1 cellular context compared by ENCODE assay signal in genomic region chr1:6261615-6261995, GRCh38.
TF ChIP-seq lines count a peak whose summit lies in the region.

No MANE protein-coding gene starts in this region.

TF ChIP-seq in K562, 482 proteins besides CTCF, POLR2A, EP300 and RAD21:
- TF ChIP-seq ZBTB8A (IDR thresholded peaks at IDR 0.05; ENCODE audit: partially characterized antibody) (no peak), HNRNPK (IDR thresholded peaks at IDR 0.05; ENCODE audit: low read depth, low read length, poor library complexity, severe bottlenecking) (no peak), SMARCC2 (IDR thresholded peaks at IDR 0.05; ENCODE audit: low read depth) (no peak), NR2C1 (IDR thresholded peaks at IDR 0.05) (no peak), NR2C1 (tag; IDR thresholded peaks at IDR 0.05) (no peak), SUPT5H (IDR thresholded peaks at IDR 0.05) (no peak), PCBP1 (IDR thresholded peaks at IDR 0.05; ENCODE audit: low read depth, low read length, poor library complexity, severe bottlenecking) (peak; percentile 12), PKNOX1 (IDR thresholded peaks at IDR 0.05) (peak; percentile 70), ZNF263 (CRISPR knock-in tag; IDR thresholded peaks at IDR 0.05; ENCODE audit: borderline replicate concordance) (peak; percentile 62; the same call in 1 of the 2 replicates), KLF10 (CRISPR knock-in tag; IDR thresholded peaks at IDR 0.05) (no peak), TFAP4 (CRISPR knock-in tag; IDR thresholded peaks at IDR 0.05; ENCODE audit: borderline replicate concordance) (peak; percentile 56; the same call in 1 of the 2 replicates), PHF8 (IDR thresholded peaks at IDR 0.05; ENCODE audit: borderline replicate concordance, low read length) (no peak), PREB (CRISPR knock-in tag; IDR thresholded peaks at IDR 0.05) (no peak), KLF1 (tag; IDR thresholded peaks at IDR 0.05) (no peak), ATF4 (CRISPR knock-in tag; IDR thresholded peaks at IDR 0.05) (no peak), ZC3H4 (CRISPR knock-in tag; IDR thresholded peaks at IDR 0.05; ENCODE audit: borderline replicate concordance) (no peak), MCM3 (IDR thresholded peaks at IDR 0.05) (no peak), ZNF407 (IDR thresholded peaks at IDR 0.05; ENCODE audit: low read depth) (no peak), EWSR1 (IDR thresholded peaks at IDR 0.05; ENCODE audit: borderline replicate concordance, low read depth, partially characterized antibody) (no peak), ZNF639 (CRISPR knock-in tag; conservative IDR thresholded peaks at IDR 0.05 in 1 of 2, IDR thresholded peaks at IDR 0.05 in 1 of 2) (no peak), ETV1 (tag; conservative IDR thresholded peaks at IDR 0.05; ENCODE audit: low read depth) (no peak)
TF ChIP-seq in K562: peak in this region for 4.
